Comparison of ENCODE assay signal across 22 cellular contexts in genomic region chrX:16797358-16797757, GRCh38. TPM values are rescaled to one million over a fixed set of nuclear protein-coding genes. Genes with fewer than 3 reads are reported as not detected.
DNase-seq lines count a peak whose midpoint lies in the region; ATAC-seq and TF ChIP-seq lines count a peak whose summit lies in the region.
"Had no signal": no experiment of that assay in that cellular context is flagged by ENCODE, and none has a peak within 500 bp of the region (broad histone marks: within the 10 kb centered on the region; RNA-seq: fewer than 3 reads in every experiment).

No MANE protein-coding gene starts in this region.

- peaks cover 72% of the 10 kb centered on the region for H3K36me3 Mint-ChIP-seq in activated T-cell treated with anti-CD3 and anti-CD28 coated beads, Interleukin-2, amount 50 U/mL, for 24 hours (ENCODE audit: low read depth)

- H3K9ac ChIP-seq in skeletal muscle satellite cell (ENCODE audit: low read depth, low read length): no peak overlapping the region

- no peaks in the 10 kb centered on the region for H3K27me3 Mint-ChIP-seq in activated T-cell treated with anti-CD3 and anti-CD28 coated beads, Interleukin-2, amount 50 U/mL, for 24 hours
- H3K27me3 Mint-ChIP-seq: activated CD4-positive, alpha-beta T cell treated with anti-CD3 and anti-CD28 coated beads for 36 hours; activated CD8-positive, alpha-beta memory T cell treated with anti-CD3 and anti-CD28 coated beads, Interleukin-2, amount 10 ng/mL, durations not matched to agents 7 days and 5 days; CD8-positive, alpha-beta memory T cell; naive B cell; stimulated activated memory B cell treated with anti-CD40 and anti-IgM and Interleukin-4, amounts not matched to agents 10 μg/mL and 1 μg/mL and 100 μg/mL, for 72 hours had no signal

- H3K4me2 ChIP-seq in skeletal muscle satellite cell (ENCODE audit: low read length): peak overlapping the region; percentile 7
- H3K4me2 ChIP-seq: A549 had no signal

- no peaks in the 10 kb centered on the region for H3K9me3 ChIP-seq in skeletal muscle satellite cell (replicated peaks; ENCODE audit: low read length)
- H3K9me3 ChIP-seq: A549, lower lobe of right lung had no signal

- no peak for DNase-seq in activated T-cell treated with anti-CD3 and anti-CD28 coated beads, Interleukin-2, amount 50 U/mL, for 24 hours
- DNase-seq in activated T-cell treated with anti-CD3 and anti-CD28 coated beads for 4 hours (no peak), RPMI7951 (ENCODE audit: low read depth) (peak; percentile 65), fibroblast of the conjunctiva (ENCODE audit: low read depth) (peak; percentile 43), NCI-H1436 (lab: John Stamatoyannopoulos, UW) (no peak)
- DNase-seq: activated CD4-positive, alpha-beta T cell treated with anti-CD3 and anti-CD28 coated beads for 36 hours; activated CD8-positive, alpha-beta memory T cell treated with anti-CD3 and anti-CD28 coated beads, Interleukin-2, amount 10 ng/mL, durations not matched to agents 7 days and 5 days; CD8-positive, alpha-beta memory T cell; glutamatergic neuron; lower lobe of right lung; naive B cell; NCI-H2081 treated with DMSO at 0.1 percent for 48 hours; NCI-H524 treated with DMSO at 0.1 percent for 48 hours; OCI-M1; T1000 had no signal

- peaks cover 27% of the 10 kb centered on the region for H3K4me1 Mint-ChIP-seq in activated T-cell treated with anti-CD3 and anti-CD28 coated beads, Interleukin-2, amount 50 U/mL, for 24 hours (ENCODE audit: low read depth)

- H3K4me1 ChIP-seq in skeletal muscle satellite cell (ENCODE audit: control insufficient read depth, insufficient read depth, low read length): peaks cover 7% of the 10 kb centered on the region
- H3K4me1 ChIP-seq: A549, lower lobe of right lung had no signal

- no peaks in the 10 kb centered on the region for H3K9me3 Mint-ChIP-seq in activated T-cell treated with anti-CD3 and anti-CD28 coated beads, Interleukin-2, amount 50 U/mL, for 24 hours
- H3K9me3 Mint-ChIP-seq: CD8-positive, alpha-beta memory T cell; naive B cell; stimulated activated memory B cell treated with anti-CD40 and anti-IgM and Interleukin-4, amounts not matched to agents 10 μg/mL and 1 μg/mL and 100 μg/mL, for 72 hours had no signal

- peaks cover 17% of the 10 kb centered on the region for H3K36me3 ChIP-seq in skeletal muscle satellite cell (ENCODE audit: insufficient read depth, low read length)

- H3K4me3 ChIP-seq in skeletal muscle satellite cell (ENCODE audit: low read length): no peak overlapping the region
- H3K4me3 ChIP-seq: A549, coronary artery, lower lobe of right lung had no signal

- no peaks in the 10 kb centered on the region for H3K27me3 ChIP-seq in skeletal muscle satellite cell (ENCODE audit: control insufficient read depth, insufficient read depth, low read length)

- H3K27ac Mint-ChIP-seq in activated T-cell treated with anti-CD3 and anti-CD28 coated beads, Interleukin-2, amount 50 U/mL, for 24 hours: peak overlapping the region; percentile 29
- H3K27ac Mint-ChIP-seq: activated CD4-positive, alpha-beta T cell treated with anti-CD3 and anti-CD28 coated beads for 36 hours; activated CD8-positive, alpha-beta memory T cell treated with anti-CD3 and anti-CD28 coated beads, Interleukin-2, amount 10 ng/mL, durations not matched to agents 7 days and 5 days; CD8-positive, alpha-beta memory T cell; stimulated activated memory B cell treated with anti-CD40 and anti-IgM and Interleukin-4, amounts not matched to agents 10 μg/mL and 1 μg/mL and 100 μg/mL, for 72 hours had no signal

- no peak for ATAC-seq in SK-N-SH treated with all-trans-retinoic acid at 6 μM for 48 hours
- ATAC-seq in HG02759 (IDR thresholded peaks at IDR 0.05; ENCODE audit: unreplicated experiment): no peak
- ATAC-seq: A549; activated CD4-positive, alpha-beta T cell treated with anti-CD3 and anti-CD28 coated beads for 36 hours; activated CD8-positive, alpha-beta memory T cell treated with anti-CD3 and anti-CD28 coated beads, Interleukin-2, amount 10 ng/mL, durations not matched to agents 7 days and 5 days; HCT116; lower lobe of right lung; stimulated activated memory B cell treated with anti-CD40 and anti-IgM and Interleukin-4, amounts not matched to agents 10 μg/mL and 1 μg/mL and 100 μg/mL, for 72 hours had no signal

- H3K4me3 Mint-ChIP-seq in activated T-cell treated with anti-CD3 and anti-CD28 coated beads, Interleukin-2, amount 50 U/mL, for 24 hours: no peak overlapping the region
- H3K4me3 Mint-ChIP-seq: activated CD4-positive, alpha-beta T cell treated with anti-CD3 and anti-CD28 coated beads for 36 hours; activated CD8-positive, alpha-beta memory T cell treated with anti-CD3 and anti-CD28 coated beads, Interleukin-2, amount 10 ng/mL, durations not matched to agents 7 days and 5 days; naive B cell; stimulated activated memory B cell treated with anti-CD40 and anti-IgM and Interleukin-4, amounts not matched to agents 10 μg/mL and 1 μg/mL and 100 μg/mL, for 72 hours had no signal

TF ChIP-seq in SK-N-SH treated with all-trans-retinoic acid at 6 μM for 48 hours, 23 proteins besides CTCF, POLR2A, EP300 and RAD21:
- TF ChIP-seq CSRNP3 (CRISPR knock-in tag; IDR thresholded peaks at IDR 0.05): no peak
- TF ChIP-seq ESRRG (CRISPR knock-in tag; IDR thresholded peaks at IDR 0.05): no peak
- no peak for TF ChIP-seq ZNF565 (CRISPR knock-in tag; conservative IDR thresholded peaks at IDR 0.05; ENCODE audit: low read depth)
- TF ChIP-seq ARNTL (CRISPR knock-in tag; IDR thresholded peaks at IDR 0.05; ENCODE audit: borderline replicate concordance, low read depth): no peak
- no peak for TF ChIP-seq GLIS3 (CRISPR knock-in tag; IDR thresholded peaks at IDR 0.05)
- TF ChIP-seq POU6F1 (CRISPR knock-in tag; IDR thresholded peaks at IDR 0.05; ENCODE audit: borderline replicate concordance, low read depth): no peak
- no peak for TF ChIP-seq ZC3H10 (CRISPR knock-in tag; IDR thresholded peaks at IDR 0.05)
- TF ChIP-seq CSDC2 (CRISPR knock-in tag; IDR thresholded peaks at IDR 0.05): no peak
- no peak for TF ChIP-seq RARB (CRISPR knock-in tag; IDR thresholded peaks at IDR 0.05)
- TF ChIP-seq TOX (CRISPR knock-in tag; IDR thresholded peaks at IDR 0.05; ENCODE audit: borderline replicate concordance): no peak

RNA-seq across cellular contexts. Expression of gene TXLNG, which starts 11.1 kb away (rescaled TPM):
- total RNA-seq in RPMI7951 (2014; rRNA removed; shearing (Covaris generic)): 7.1 and 10.3 TPM in 2 replicates
- total RNA-seq in skeletal muscle satellite cell (2012; rRNA removed): 6.8 and 11.7 TPM in 2 replicates

Comparison
In these comparisons a context has a peak if more than half of its experiments do, and no peak if none do; other contexts are left out.
1. DNase-seq: peak in RPMI7951 (single experiment) and fibroblast of the conjunctiva (single experiment); none in activated T-cell treated with anti-CD3 and anti-CD28 coated beads, Interleukin-2, amount 50 U/mL, for 24 hours (single experiment), activated T-cell treated with anti-CD3 and anti-CD28 coated beads for 4 hours (single experiment) and NCI-H1436 (single experiment).